ENCODE assay signal across 9 cellular contexts in genomic region chr2:19349911-19350677, GRCh38. TPM values are rescaled to one million over a fixed set of nuclear protein-coding genes. Genes with fewer than 3 reads are reported as not detected.
DNase-seq lines count a peak whose midpoint lies in the region; ATAC-seq, FAIRE-seq and TF ChIP-seq lines count a peak whose summit lies in the region.
"Had no signal": no experiment of that assay in that cellular context is flagged by ENCODE, and none has a peak within 500 bp of the region (broad histone marks: within the 10 kb centered on the region; RNA-seq: fewer than 3 reads in every experiment).

No MANE protein-coding gene starts in this region.

- POLR2A ChIA-PET in MCF 10A (lab: Yijun Ruan, JAX) = interaction anchor here (1.0 kb wide), 1 partner anchor 114 kb away, joined by 7 read pairs; no protein-coding TSS in a partner anchor

- H3K27ac ChIP-seq in kidney (ENCODE audit: low read depth in 2 of 2, low read length in 2 of 2) = no peak overlapping the region

- H3K4me1 Mint-ChIP-seq in MCF 10A (ENCODE audit: insufficient read depth, unreplicated experiment) = no peaks in the 10 kb centered on the region

- no peak for ATAC-seq in HG02970 (IDR thresholded peaks at IDR 0.05; ENCODE audit: low FRiP score, unreplicated experiment)

- in situ Hi-C loops in GM13976 (cut with MboI; ENCODE audit: low sequenced_read_pairs, unreplicated experiment) = loop anchor here (10.0 to 25.0 kb wide), 3 partner anchors 515 to 838 kb away; no protein-coding TSS in a partner anchor

- H3K9ac ChIP-seq in kidney (ENCODE audit: low read length in 2 of 2) = no peak overlapping the region

- no peak overlapping the region for H3K27ac Mint-ChIP-seq in MCF 10A (ENCODE audit: low read depth, unreplicated experiment)

- no peaks in the 10 kb centered on the region for H3K9me3 Mint-ChIP-seq in MCF 10A (ENCODE audit: unreplicated experiment)

- H3K36me3 Mint-ChIP-seq in MCF 10A (ENCODE audit: insufficient read depth, unreplicated experiment) = peaks cover 18% of the 10 kb centered on the region

- no peak for FAIRE-seq in kidney (lab: Jason Lieb, UNC)

- TF ChIP-seq CTCF in GM13976 (IDR thresholded peaks at IDR 0.05; ENCODE audit: borderline replicate concordance, control extremely low read depth, extremely low read depth, insufficient read depth, missing control alignments) = peak; percentile 84
- peak; percentile 58 for TF ChIP-seq CTCF in MCF 10A (IDR thresholded peaks at IDR 0.05; ENCODE audit: unreplicated experiment)
- TF ChIP-seq CTCF in kidney (IDR thresholded peaks at IDR 0.05; ENCODE audit: borderline replicate concordance, extremely low read depth, insufficient read depth) = peak; percentile 58

- DNase-seq in GM13976 (ENCODE audit: low spot score) (peak; percentile 80), RPMI7951 (ENCODE audit: low read depth) (peak; percentile 80), MCF 10A (ENCODE audit: unreplicated experiment) (peak; percentile 20), kidney (peak; percentile 80), NCI-H2196 treated with DMSO at 0.1 percent for 48 hours (lab: John Stamatoyannopoulos, UW; ENCODE audit: unreplicated experiment) (no peak), NCI-H69 (lab: John Stamatoyannopoulos, UW) (no peak)
- peak; percentile 60 for DNase-seq in stimulated activated CD4-positive, alpha-beta T cell treated with anti-CD3 and anti-CD28 coated beads, Interleukin-4, amount 100 ng/mL, for 1 hour

- no peaks in the 10 kb centered on the region for H3K4me1 ChIP-seq in kidney (ENCODE audit: control insufficient read depth in 1 of 2, insufficient read depth in 1 of 2, low read depth in 1 of 2, low read length in 2 of 2)

- intact Hi-C loops in MCF 10A (cut with micrococcal nuclease) = loop anchor here (2.0 to 5.0 kb wide), 2 partner anchors 115 to 598 kb away; no protein-coding TSS in a partner anchor
- intact Hi-C loops in kidney (cut with DNase I) = no loop called here

- CTCF ChIA-PET in MCF 10A (lab: Yijun Ruan, JAX) = interaction anchor here (1.2 to 3.2 kb wide), 2 partner anchors 11 to 361 kb away, joined by 3 to 12 read pairs; no protein-coding TSS in a partner anchor

- H3K27me3 Mint-ChIP-seq in MCF 10A (ENCODE audit: insufficient read depth, unreplicated experiment) = no peaks in the 10 kb centered on the region

- H3K36me3 ChIP-seq in kidney (ENCODE audit: control insufficient read depth in 1 of 2, insufficient read depth in 2 of 2, low read length in 2 of 2) = no peaks in the 10 kb centered on the region

- no peak overlapping the region for H3K4me3 Mint-ChIP-seq in MCF 10A (ENCODE audit: unreplicated experiment)

- H3K4me3 ChIP-seq in kidney (ENCODE audit: low read length in 2 of 2) = no peak overlapping the region

- no peaks in the 10 kb centered on the region for H3K9me3 ChIP-seq in kidney (ENCODE audit: control insufficient read depth in 1 of 2, low read length in 2 of 2)

- no TSS peak for BruUV-seq in MCF 10A (replicated peaks; lab: Mats Ljungman, UMichigan)

RNA-seq across cellular contexts. Expression of gene OSR1, which starts 8.3 kb away (rescaled TPM):
- 3.6 and 3.8 TPM in 2 replicates for total RNA-seq in RPMI7951 (2014; rRNA removed; shearing (Covaris generic))
- total RNA-seq in MCF 10A (2022) (0.61 and 1.3 TPM in 2 replicates), kidney (1.6 TPM)
- 0.99 TPM for polyA plus RNA-seq in kidney (ENCODE audit: insufficient read depth, low read depth, low replicate concordance)
- total RNA-seq: T-helper 2 cell treated with Interferon-gamma antibody and Interleukin-4, amounts not matched to agents 100 ng/mL and 5 ng/mL, for 36 hours had no signal

Comparison
In these comparisons a context has a peak if more than half of its experiments do, and no peak if none do; other contexts are left out.
1. DNase-seq: peak in GM13976 (single experiment), RPMI7951 (single experiment), MCF 10A (single experiment), kidney (single experiment) and stimulated activated CD4-positive, alpha-beta T cell treated with anti-CD3 and anti-CD28 coated beads, Interleukin-4, amount 100 ng/mL, for 1 hour (single experiment); none in NCI-H2196 treated with DMSO at 0.1 percent for 48 hours (single experiment) and NCI-H69 (single experiment).
2. Peak in every context shown above with its lines, with median percentiles within 50 percentile points of each other: CTCF ChIP-seq.